ENCODE assay signal across 21 cellular contexts in genomic region chr20:53824779-53825178, GRCh38.
DNase-seq lines count a peak whose midpoint lies in the region; ATAC-seq and TF ChIP-seq lines count a peak whose summit lies in the region.
"Had no signal": no experiment of that assay in that cellular context is flagged by ENCODE, and none has a peak within 500 bp of the region (broad histone marks: within the 10 kb centered on the region; RNA-seq: fewer than 3 reads in every experiment).

No MANE protein-coding gene starts in this region.

- no peak overlapping the region for H3K4me3 ChIP-seq in CD8-positive, alpha-beta T cell (ENCODE audit: low read depth, low read length)
- no peak overlapping the region for H3K4me3 ChIP-seq in RWPE2 (ENCODE audit: severe bottlenecking)
- no peak overlapping the region for H3K4me3 ChIP-seq in left lung
- H3K4me3 ChIP-seq: GM12878, GM23248, Peyer's patch, SJSA1 had no signal

- no peaks in the 10 kb centered on the region for H3K27me3 Mint-ChIP-seq in CD8-positive, alpha-beta T cell (ENCODE audit: low read depth)
- H3K27me3 Mint-ChIP-seq in nephron (ENCODE audit: low read depth) (no peaks in the 10 kb centered on the region), progenitor cell of endocrine pancreas (no peaks in the 10 kb centered on the region)

- POLR2A ChIA-PET in CD8-positive, alpha-beta T cell (lab: Charles Lee) = interaction anchor here (0.6 kb wide), 1 partner anchor 296 kb away, joined by 3 read pairs; no protein-coding TSS in a partner anchor

- peak overlapping the region; percentile 67 for H3K27ac Mint-ChIP-seq in CD8-positive, alpha-beta T cell
- H3K27ac Mint-ChIP-seq in nephron (peak overlapping the region in 2 of 3 experiments; percentile 9 to 20), progenitor cell of endocrine pancreas (no peak overlapping the region)

- H3K4me1 ChIP-seq in CD8-positive, alpha-beta T cell (ENCODE audit: insufficient read depth, low read length) = peaks cover 22% of the 10 kb centered on the region
- peaks cover 29% of the 10 kb centered on the region for H3K4me1 ChIP-seq in RWPE2 (ENCODE audit: insufficient read depth, poor library complexity, severe bottlenecking)
- peaks cover 5 to 23% of the 10 kb centered on the region in 2 donors for H3K4me1 ChIP-seq in left lung

- no peak for TF ChIP-seq CTCF in CD8-positive, alpha-beta T cell (IDR thresholded peaks at IDR 0.05)
- TF ChIP-seq CTCF in RWPE2 (IDR thresholded peaks at IDR 0.05; ENCODE audit: poor library complexity, severe bottlenecking) (no peak), nephron (IDR thresholded peaks at IDR 0.05; ENCODE audit: unreplicated experiment in 3 of 3) (no peak), left lung (IDR thresholded peaks at IDR 0.05) (no peak), progenitor cell of endocrine pancreas (IDR thresholded peaks at IDR 0.05; ENCODE audit: unreplicated experiment) (no peak)

- no peak overlapping the region for H3K27ac ChIP-seq in CD8-positive, alpha-beta T cell (ENCODE audit: low read depth, low read length)
- H3K27ac ChIP-seq in RWPE2 (ENCODE audit: poor library complexity, severe bottlenecking) = no peak overlapping the region
- no peak overlapping the region for H3K27ac ChIP-seq in left lung
- H3K27ac ChIP-seq: GM23248, Peyer's patch, SJSA1 had no signal

- ATAC-seq in CD8-positive, alpha-beta T cell = no peak
- ATAC-seq in RWPE2 (ENCODE audit: low read depth) (no peak), HG03378 (IDR thresholded peaks at IDR 0.05; ENCODE audit: unreplicated experiment) (no peak), left lung (no peak), HG03342 (IDR thresholded peaks at IDR 0.05; ENCODE audit: unreplicated experiment) (no peak)
- ATAC-seq: GM12878 had no signal

- no peaks in the 10 kb centered on the region for H3K9me3 ChIP-seq in CD8-positive, alpha-beta T cell (ENCODE audit: low read length)
- H3K9me3 ChIP-seq in RWPE2 (ENCODE audit: severe bottlenecking) = no peaks in the 10 kb centered on the region
- H3K9me3 ChIP-seq in left lung = no peaks in the 10 kb centered on the region
- H3K9me3 ChIP-seq: BE2C, Peyer's patch, SJSA1 had no signal

- CTCF ChIA-PET in CD8-positive, alpha-beta T cell (lab: Charles Lee) = interaction anchor here (0.9 to 1.5 kb wide), 4 partner anchors 11 to 108 kb away, joined by 3 to 4 read pairs (median 4); no protein-coding TSS in a partner anchor

- H3K4me3 Mint-ChIP-seq in CD8-positive, alpha-beta T cell = no peak overlapping the region
- no peak overlapping the region for H3K4me3 Mint-ChIP-seq in nephron
- no peak overlapping the region for H3K4me3 Mint-ChIP-seq in progenitor cell of endocrine pancreas (ENCODE audit: low read depth)

- no peak for DNase-seq in CD8-positive, alpha-beta T cell
- DNase-seq in RWPE2 (ENCODE audit: low spot score) (peak; percentile 42), fibroblast of gingiva (ENCODE audit: low read depth) (peak; percentile 70), left lung (no peak), progenitor cell of endocrine pancreas (ENCODE audit: low spot score, unreplicated experiment) (no peak)
- DNase-seq: BE2C; DMS79 treated with DMSO at 0.1 percent for 48 hours; GM23248; HCEC 1CT; NCI-H1105 treated with DMSO at 0.1 percent for 48 hours; NCI-H2029 treated with DMSO at 0.1 percent for 48 hours; NCI-H226; NCI-H510A treated with DMSO at 0.1 percent for 48 hours; NCI-H774; NK-92 treated with Interleukin-12 subunit alpha and Interleukin-12 subunit beta, amount 100 ng/mL, for 24 hours had no signal

- peaks cover 36% of the 10 kb centered on the region for H3K4me1 Mint-ChIP-seq in CD8-positive, alpha-beta T cell (ENCODE audit: low read depth)
- H3K4me1 Mint-ChIP-seq in nephron (peaks cover 35% of the 10 kb centered on the region), progenitor cell of endocrine pancreas (ENCODE audit: low read depth) (peaks cover 19% of the 10 kb centered on the region)

- H3K36me3 Mint-ChIP-seq in CD8-positive, alpha-beta T cell = no peaks in the 10 kb centered on the region
- H3K36me3 Mint-ChIP-seq in nephron (ENCODE audit: low read depth) (no peaks in the 10 kb centered on the region), progenitor cell of endocrine pancreas (ENCODE audit: insufficient read depth) (no peaks in the 10 kb centered on the region)

- intact Hi-C loops in CD8-positive, alpha-beta T cell (cut with DNase I, micrococcal nuclease) = loop anchor here (5.0 kb wide), 4 partner anchors 43 to 247 kb away; no protein-coding TSS in a partner anchor
- intact Hi-C loops in left lung (cut with DNase I) = no loop called here

- H3K36me3 ChIP-seq in CD8-positive, alpha-beta T cell (ENCODE audit: insufficient read depth, low read length) = no peaks in the 10 kb centered on the region
- H3K36me3 ChIP-seq in RWPE2 (ENCODE audit: low read depth) (no peaks in the 10 kb centered on the region), left lung (no peaks in the 10 kb centered on the region)
- H3K36me3 ChIP-seq: BE2C, Peyer's patch, SJSA1 had no signal

- H3K9me3 Mint-ChIP-seq in CD8-positive, alpha-beta T cell = no peaks in the 10 kb centered on the region
- H3K9me3 Mint-ChIP-seq in nephron (no peaks in the 10 kb centered on the region), progenitor cell of endocrine pancreas (ENCODE audit: low read depth) (peaks cover 3% of the 10 kb centered on the region)

- no peaks in the 10 kb centered on the region for H3K27me3 ChIP-seq in CD8-positive, alpha-beta T cell (ENCODE audit: insufficient read depth, low read length)
- H3K27me3 ChIP-seq in RWPE2 (ENCODE audit: insufficient read depth, poor library complexity, severe bottlenecking) (no peaks in the 10 kb centered on the region), left lung (no peaks in the 10 kb centered on the region)
- H3K27me3 ChIP-seq: BE2C, Peyer's patch, SJSA1 had no signal

Comparison
In these comparisons a context has a peak if more than half of its experiments do, and no peak if none do; other contexts are left out.
1. DNase-seq: peak in RWPE2 (single experiment) and fibroblast of gingiva (single experiment); none in CD8-positive, alpha-beta T cell (0 of 7), left lung (0 of 2) and progenitor cell of endocrine pancreas (single experiment).
2. intact Hi-C loops: an anchor here in CD8-positive, alpha-beta T cell (5.0 kb wide); none called in left lung.